In the genomic region with DNA sequence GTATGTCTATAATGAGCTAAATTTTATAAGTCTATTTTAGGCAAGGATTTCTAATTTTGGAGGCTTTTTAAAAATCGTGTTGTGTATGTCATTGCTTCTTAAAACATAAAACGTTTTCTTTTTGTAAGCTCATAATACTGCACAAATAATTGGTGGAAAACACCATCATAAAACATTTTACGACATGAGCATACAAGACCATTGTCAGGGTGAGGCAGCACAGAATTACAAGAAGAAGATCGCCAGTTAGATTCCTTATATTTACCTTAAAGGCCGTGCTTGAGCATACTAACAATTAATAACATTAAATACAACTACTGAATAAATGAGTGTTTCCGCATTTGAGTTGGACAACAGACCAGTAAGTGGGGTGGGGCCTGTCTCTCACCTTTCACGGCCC, we compare ENCODE assay signal across 9 cellular contexts. TPM values are rescaled to one million over a fixed set of nuclear protein-coding genes. Genes with fewer than 3 reads are reported as not detected.
A peak's percentile ranks its signal among the peaks of the same experiment; 100 is the strongest.
DNase-seq lines count a peak whose midpoint lies in the region; ATAC-seq and TF ChIP-seq lines count a peak whose summit lies in the region.
"Had no signal": no experiment of that assay in that cellular context is flagged by ENCODE, and none has a peak within 500 bp of the region (broad histone marks: within the 10 kb centered on the region; RNA-seq: fewer than 3 reads in every experiment).

No MANE protein-coding gene starts in this region.

- no peaks in the 10 kb centered on the region for H3K27me3 ChIP-seq in prostate gland (replicated peaks; ENCODE audit: insufficient read depth)

- CTCF ChIA-PET in RWPE1 (lab: Yijun Ruan, JAX), result interaction anchor here (1.1 to 2.3 kb wide), 2 partner anchors 8 to 256 kb away, joined by 3 to 14 read pairs; no protein-coding TSS in a partner anchor

- POLR2A ChIA-PET in RWPE1 (lab: Yijun Ruan, JAX; ENCODE audit: low non-redundant PET), result no interaction called here

- peak overlapping the region; percentile 49 for H3K4me3 ChIP-seq in fibroblast of pulmonary artery (replicated peaks; ENCODE audit: low read depth, low read length)
- H3K4me3 ChIP-seq in prostate gland, result peak overlapping the region; percentile 26 to 35

- H3K36me3 ChIP-seq in prostate gland, result no peaks in the 10 kb centered on the region

- in situ Hi-C loops in Caki2 (cut with HindIII; ENCODE audit: low pct_unique_long_range_greater_than_20kb, low sequenced_read_pairs), result loop anchor here (25.0 kb wide), 1 partner anchor 212 kb away; no protein-coding TSS in a partner anchor

- intact Hi-C loops in prostate gland (cut with DNase I), result no loop called here

- H3K9me3 ChIP-seq in prostate gland, result no peaks in the 10 kb centered on the region

- peak; percentile 6 for DNase-seq in Caki2 (ENCODE audit: low read depth)
- no peak for DNase-seq in RWPE1 (ENCODE audit: low spot score)
- DNase-seq in fibroblast of pulmonary artery (ENCODE audit: low read depth), result no peak
- DNase-seq in prostate gland (ENCODE audit: low spot score), result no peak
- DNase-seq in inferior parietal cortex (ENCODE audit: extremely low spot score), result no peak
- no peak for DNase-seq in DMS114 treated with DMSO at 0.1 percent for 48 hours (lab: John Stamatoyannopoulos, UW; ENCODE audit: unreplicated experiment)
- no peak for DNase-seq in NCI-H187 treated with DMSO at 0.1 percent for 48 hours (lab: John Stamatoyannopoulos, UW)

- 9% methylated on average over 7 of the region's 7 CpGs for WGBS in prostate gland

- H3K27ac ChIP-seq in RWPE1 (peak overlapping the region; percentile 98), prostate gland (peak overlapping the region; percentile 78 to 86)

- TF ChIP-seq CTCF in RWPE1 (conservative IDR thresholded peaks at IDR 0.05; ENCODE audit: low read depth) (no peak), fibroblast of pulmonary artery (IDR thresholded peaks at IDR 0.05; ENCODE audit: low read length, missing control alignments) (no peak), prostate gland (IDR thresholded peaks at IDR 0.05) (no peak)

- TF ChIP-seq POLR2A in prostate gland (IDR thresholded peaks at IDR 0.05), result no peak

- peaks cover 4% of the 10 kb centered on the region for H3K4me1 ChIP-seq in prostate gland (replicated peaks)

- ATAC-seq in HG03342 (IDR thresholded peaks at IDR 0.05; ENCODE audit: unreplicated experiment), result no peak

RNA-seq across cellular contexts. Expression of gene LMX1A, which starts 19.1 kb away (rescaled TPM):
- not detected in 2 replicates for total RNA-seq in Caki2 (2014; rRNA removed; shearing (Covaris generic); ENCODE audit: low replicate concordance)
- under 1 TPM in 1 of 2 donors, not detected in 1; 0.28 TPM for total RNA-seq in prostate gland
- total RNA-seq: activated CD4-positive, alpha-beta memory T cell treated with anti-CD3 and anti-CD28 coated beads for 36 hours had no signal
